20 cellular contexts compared by ENCODE assay signal in genomic region chr22:29873943-29874342, GRCh38.
"Had no signal": no experiment of that assay in that cellular context is flagged by ENCODE, and none has a peak within 500 bp of the region (broad histone marks: within the 10 kb centered on the region; RNA-seq: fewer than 3 reads in every experiment).

No MANE protein-coding gene starts in this region.

- H3K4me3 Mint-ChIP-seq: activated CD4-positive, alpha-beta T cell treated with anti-CD3 and anti-CD28 coated beads, Interleukin-2, amount 10 ng/mL, durations not matched to agents 7 days and 5 days; activated CD8-positive, alpha-beta T cell treated with anti-CD3 and anti-CD28 coated beads, Interleukin-2, amount 10 ng/mL, durations not matched to agents 7 days and 5 days; central memory CD8-positive, alpha-beta T cell; naive thymus-derived CD4-positive, alpha-beta T cell had no signal

- H3K36me3 ChIP-seq: brain microvascular endothelial cell, colonic mucosa, right lobe of liver, stomach had no signal

- H3K79me2 ChIP-seq: parathyroid adenoma had no signal

- DNase-seq: activated CD4-positive, alpha-beta T cell treated with anti-CD3 and anti-CD28 coated beads, Interleukin-2, amount 10 ng/mL, durations not matched to agents 7 days and 5 days; activated CD8-positive, alpha-beta memory T cell treated with anti-CD3 and anti-CD28 coated beads, Interleukin-2, amount 50 U/mL, for 4 hours; activated CD8-positive, alpha-beta T cell treated with anti-CD3 and anti-CD28 coated beads, Interleukin-2, amount 10 ng/mL, durations not matched to agents 7 days and 5 days; activated effector memory CD4-positive, alpha-beta T cell treated with anti-CD3 and anti-CD28 coated beads, Interleukin-2, amount 50 U/mL, for 16 hours; activated naive CD4-positive, alpha-beta T cell treated with anti-CD3 and anti-CD28 coated beads, Interleukin-2, amount 50 U/mL, for 16 hours; activated T-cell treated with anti-CD3 and anti-CD28 coated beads, Interleukin-2, amount 50 U/mL, for 48 hours; aorta; brain microvascular endothelial cell; colonic mucosa; mesenchymal stem cell; naive thymus-derived CD4-positive, alpha-beta T cell; right lobe of liver; small intestine; stimulated activated CD4-positive, alpha-beta T cell treated with anti-CD3 and anti-CD28 coated beads, Interleukin-15, amount 100 ng/mL, for 24 hours; stimulated activated CD4-positive, alpha-beta T cell treated with anti-CD3 and anti-CD28 coated beads, Interleukin-2, amount 100 ng/mL, for 48 hours; stomach; trophoblast cell had no signal

- H3K4me1 ChIP-seq: colonic mucosa, parathyroid adenoma, right lobe of liver had no signal

- H3K27ac ChIP-seq: brain microvascular endothelial cell, colonic mucosa, parathyroid adenoma, right lobe of liver, stomach had no signal

- FAIRE-seq: endometrium, small intestine had no signal

- H3K9me3 ChIP-seq: colonic mucosa, right lobe of liver, stomach had no signal

- H3K9me3 Mint-ChIP-seq: activated CD4-positive, alpha-beta T cell treated with anti-CD3 and anti-CD28 coated beads, Interleukin-2, amount 10 ng/mL, durations not matched to agents 7 days and 5 days; central memory CD8-positive, alpha-beta T cell; naive thymus-derived CD4-positive, alpha-beta T cell had no signal

- H3K36me3 Mint-ChIP-seq: naive thymus-derived CD4-positive, alpha-beta T cell had no signal

- H2AFZ ChIP-seq: parathyroid adenoma had no signal

- H3K27me3 Mint-ChIP-seq: central memory CD8-positive, alpha-beta T cell had no signal

- ATAC-seq: activated CD8-positive, alpha-beta T cell treated with anti-CD3 and anti-CD28 coated beads, Interleukin-2, amount 10 ng/mL, durations not matched to agents 7 days and 5 days; naive thymus-derived CD4-positive, alpha-beta T cell had no signal

- H3K27me3 ChIP-seq: brain microvascular endothelial cell, colonic mucosa, right lobe of liver, stomach had no signal

- H3K27ac Mint-ChIP-seq: activated CD4-positive, alpha-beta T cell treated with anti-CD3 and anti-CD28 coated beads, Interleukin-2, amount 10 ng/mL, durations not matched to agents 7 days and 5 days; activated CD8-positive, alpha-beta T cell treated with anti-CD3 and anti-CD28 coated beads, Interleukin-2, amount 10 ng/mL, durations not matched to agents 7 days and 5 days; naive thymus-derived CD4-positive, alpha-beta T cell had no signal

- H3K4me3 ChIP-seq: colonic mucosa, right lobe of liver, stomach had no signal

- H3K9ac ChIP-seq: parathyroid adenoma had no signal
